9 cellular contexts compared by ENCODE assay signal in the genomic region with DNA sequence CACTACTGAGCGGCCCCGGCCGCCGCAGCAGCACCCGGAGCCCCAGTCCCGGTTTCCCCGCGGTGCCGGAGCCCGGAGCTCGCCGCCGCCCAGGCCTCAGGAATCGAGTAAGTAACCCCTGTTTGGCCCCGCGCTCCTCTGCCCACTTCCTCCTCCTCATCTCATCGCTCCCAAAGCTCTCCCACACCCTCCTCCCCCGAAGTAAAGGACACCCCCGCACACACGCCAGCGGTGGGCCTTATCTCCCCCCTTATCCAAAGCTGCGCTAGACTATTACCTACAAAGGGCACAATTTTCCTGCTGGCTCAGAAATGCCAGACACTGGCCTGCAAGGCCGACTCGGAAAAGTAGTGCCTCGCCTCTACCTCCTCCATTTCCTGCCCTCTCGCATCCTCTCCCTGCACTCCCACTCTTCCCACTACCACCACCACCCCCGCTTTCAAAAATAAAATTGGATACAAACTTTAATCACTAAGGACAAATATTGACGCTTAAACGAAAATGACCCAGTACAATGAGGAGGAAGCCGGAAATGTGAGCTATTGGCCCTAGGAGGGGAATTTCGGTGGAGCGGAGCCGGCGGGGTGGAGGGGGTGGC. TPM values are rescaled to one million over a fixed set of nuclear protein-coding genes. Genes with fewer than 3 reads are reported as not detected.
DNase-seq lines count a peak whose midpoint lies in the region; ATAC-seq, FAIRE-seq and TF ChIP-seq lines count a peak whose summit lies in the region.
"Had no signal": no experiment of that assay in that cellular context is flagged by ENCODE, and none has a peak within 500 bp of the region (broad histone marks: within the 10 kb centered on the region; RNA-seq: fewer than 3 reads in every experiment).

No MANE protein-coding gene starts in this region.

- DNase-seq in NCI-H1105 (lab: John Stamatoyannopoulos, UW) (peak; percentile 82), pancreas (peak in 1 of 6 donors; percentile 61), CD1c-positive myeloid dendritic cell (ENCODE audit: extremely low spot score) (no peak)
- no peak for DNase-seq in activated effector memory CD4-positive, alpha-beta T cell treated with anti-CD3 and anti-CD28 coated beads, Interleukin-2, amount 50 U/mL, for 16 hours

- H3K9me3 ChIP-seq in pancreas, result no peaks in the 10 kb centered on the region

- no peak for FAIRE-seq in pancreas (lab: Jason Lieb, UNC)

- ATAC-seq in pancreas (peak in 3 of 4 donors; percentile 14 to 59 (median 27)), HG03108 (IDR thresholded peaks at IDR 0.05; ENCODE audit: unreplicated experiment) (no peak), HG02973 (IDR thresholded peaks at IDR 0.05; ENCODE audit: unreplicated experiment) (no peak)

- peaks cover 6 to 76% (median 36%) of the 10 kb centered on the region in 4 donors for H3K27me3 ChIP-seq in pancreas

- H3K4me1 Mint-ChIP-seq in dendritic cell treated with granulocyte-macrophage colony-stimulating factor and Interleukin-4, amounts not matched to agents 40 ng/mL and 50 ng/mL, for 4 days (ENCODE audit: low read depth), result peaks cover 12% of the 10 kb centered on the region

- H3K4me3 ChIP-seq in GM12875 (ENCODE audit: low read depth, low read length) (peak overlapping the region; percentile 63), pancreas (peak overlapping the region in 2 of 4 donors; percentile 14 to 39)

- TF ChIP-seq CTCF in GM12875 (IDR thresholded peaks at IDR 0.05; ENCODE audit: borderline replicate concordance, insufficient read depth, low read depth, low read length), result no peak
- no peak for TF ChIP-seq CTCF in pancreas (IDR thresholded peaks at IDR 0.05)

- H3K36me3 ChIP-seq in pancreas, result no peaks in the 10 kb centered on the region

- no peaks in the 10 kb centered on the region for H3K36me3 Mint-ChIP-seq in dendritic cell treated with granulocyte-macrophage colony-stimulating factor and Interleukin-4, amounts not matched to agents 40 ng/mL and 50 ng/mL, for 4 days (ENCODE audit: low read depth)

- H3K27me3 Mint-ChIP-seq in dendritic cell treated with granulocyte-macrophage colony-stimulating factor and Interleukin-4, amounts not matched to agents 40 ng/mL and 50 ng/mL, for 4 days, result peaks cover 80% of the 10 kb centered on the region

- 7 to 8% methylated on average over 32 to 34 of the region's 34 CpGs for WGBS in pancreas, 2 donors

- no peak overlapping the region for H3K27ac Mint-ChIP-seq in dendritic cell treated with granulocyte-macrophage colony-stimulating factor and Interleukin-4, amounts not matched to agents 40 ng/mL and 50 ng/mL, for 4 days

- H3K4me1 ChIP-seq in pancreas, result no peaks in the 10 kb centered on the region

- H3K4me3 Mint-ChIP-seq in dendritic cell treated with granulocyte-macrophage colony-stimulating factor and Interleukin-4, amounts not matched to agents 40 ng/mL and 50 ng/mL, for 4 days, result peak overlapping the region; percentile 73

- intact Hi-C loops in dendritic cell treated with granulocyte-macrophage colony-stimulating factor and Interleukin-4, amounts not matched to agents 40 ng/mL and 50 ng/mL, for 4 days (cut with micrococcal nuclease), result no loop called here
- intact Hi-C loops in pancreas (cut with DNase I), result no loop called here

- no peak overlapping the region for H3K27ac ChIP-seq in pancreas
- H3K27ac ChIP-seq: epithelial cell of prostate had no signal

- H3K9me3 Mint-ChIP-seq in dendritic cell treated with granulocyte-macrophage colony-stimulating factor and Interleukin-4, amounts not matched to agents 40 ng/mL and 50 ng/mL, for 4 days, result peaks cover 7% of the 10 kb centered on the region

RNA-seq across cellular contexts. Expression of a gene that starts 0.6 kb away (rescaled TPM):
- not detected for total RNA-seq in pancreas
- polyA plus RNA-seq in pancreas, result not detected

Comparison
In these comparisons a context has a peak if more than half of its experiments do, and no peak if none do; other contexts are left out.
1. ATAC-seq: peak in pancreas (3 of 4); none in HG03108 (single experiment) and HG02973 (single experiment).